ENCODE assay signal across 1 cellular context in the genomic region with DNA sequence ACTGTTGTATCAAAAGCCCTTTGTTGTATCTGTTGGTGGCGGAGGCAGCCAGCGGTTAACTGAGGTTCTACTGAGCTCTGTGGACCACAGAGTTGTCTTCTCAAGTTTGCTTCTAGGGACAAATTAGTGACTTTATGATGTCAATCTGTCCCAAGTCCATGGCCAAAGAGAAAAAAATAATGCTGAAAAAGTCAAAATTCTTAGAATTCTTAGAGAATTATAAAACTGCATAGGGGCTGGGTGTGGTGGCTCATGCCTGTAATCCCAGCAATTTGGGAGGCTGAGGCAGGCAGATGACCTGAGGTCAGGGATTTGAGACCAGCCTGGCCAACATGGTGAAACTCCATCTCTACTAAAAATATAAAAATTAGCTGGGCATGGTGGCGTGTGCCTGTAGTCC. TPM values are rescaled to one million over a fixed set of nuclear protein-coding genes. Genes with fewer than 3 reads are reported as not detected.
"Had no signal": no experiment of that assay in that cellular context is flagged by ENCODE, and none has a peak within 500 bp of the region (broad histone marks: within the 10 kb centered on the region; RNA-seq: fewer than 3 reads in every experiment).

No MANE protein-coding gene starts in this region.

RNA-seq across cellular contexts. Expression of a gene that starts 29.1 kb away (rescaled TPM):
- polyA plus RNA-seq: GM12878 had no signal
